In genomic region chr10:106189254-106189653, GRCh38 we compare ENCODE assay signal across 8 cellular contexts.
A peak's percentile ranks its signal among the peaks of the same experiment; 100 is the strongest.
DNase-seq lines count a peak whose midpoint lies in the region; ATAC-seq and TF ChIP-seq lines count a peak whose summit lies in the region.

No MANE protein-coding gene starts in this region.

- no peaks in the 10 kb centered on the region for H3K36me3 ChIP-seq in breast epithelium
- H3K36me3 ChIP-seq in prostate gland: no peaks in the 10 kb centered on the region
- H3K36me3 ChIP-seq in esophagus squamous epithelium: no peaks in the 10 kb centered on the region

- CTCF ChIA-PET in MCF 10A (lab: Yijun Ruan, JAX): interaction anchor here (0.6 to 1.6 kb wide), 14 partner anchors 9 to 1123 kb away, joined by 3 to 9 read pairs (median 4); no protein-coding TSS in a partner anchor

- peak; percentile 85 for ATAC-seq in HG03354 (IDR thresholded peaks at IDR 0.05; ENCODE audit: poor library complexity, severe bottlenecking, unreplicated experiment)
- ATAC-seq in HG03521 (IDR thresholded peaks at IDR 0.05; ENCODE audit: unreplicated experiment): no peak

- H3K9me3 ChIP-seq in breast epithelium (no peaks in the 10 kb centered on the region), prostate gland (no peaks in the 10 kb centered on the region), esophagus squamous epithelium (no peaks in the 10 kb centered on the region)

- DNase-seq in MCF 10A (ENCODE audit: unreplicated experiment) (peak; percentile 64), breast epithelium (ENCODE audit: low spot score in 2 of 2) (no peak), SW480 (ENCODE audit: low spot score) (peak; percentile 25), left kidney (ENCODE audit: low read depth, low spot score) (peak; percentile 58), prostate gland (ENCODE audit: low spot score) (no peak), esophagus squamous epithelium (lab: John Stamatoyannopoulos, UW) (no peak)

- intact Hi-C loops in MCF 10A (cut with micrococcal nuclease) (loop anchor here (1.0 kb wide), 1 partner anchor 382 kb away; no protein-coding TSS in a partner anchor), breast epithelium (cut with DNase I; ENCODE audit: low total_unique reads) (no loop called here), prostate gland (cut with DNase I) (no loop called here), esophagus squamous epithelium (cut with DNase I) (no loop called here)

- no peaks in the 10 kb centered on the region for H3K9me3 Mint-ChIP-seq in MCF 10A (ENCODE audit: unreplicated experiment)

- no TSS peak for BruUV-seq in MCF 10A (replicated peaks; lab: Mats Ljungman, UMichigan)

- no peaks in the 10 kb centered on the region for H3K36me3 Mint-ChIP-seq in MCF 10A (ENCODE audit: insufficient read depth, unreplicated experiment)

- no peak overlapping the region for H3K4me3 Mint-ChIP-seq in MCF 10A (ENCODE audit: unreplicated experiment)

- H3K4me1 ChIP-seq in breast epithelium: no peaks in the 10 kb centered on the region
- no peaks in the 10 kb centered on the region for H3K4me1 ChIP-seq in prostate gland (replicated peaks)
- no peaks in the 10 kb centered on the region for H3K4me1 ChIP-seq in esophagus squamous epithelium

- TF ChIP-seq POLR2A in breast epithelium (IDR thresholded peaks at IDR 0.05) (no peak), prostate gland (IDR thresholded peaks at IDR 0.05) (no peak), esophagus squamous epithelium (IDR thresholded peaks at IDR 0.05) (no peak)

- H3K27me3 Mint-ChIP-seq in MCF 10A (ENCODE audit: insufficient read depth, unreplicated experiment): no peaks in the 10 kb centered on the region

- H3K27me3 ChIP-seq in breast epithelium (no peaks in the 10 kb centered on the region), prostate gland (replicated peaks; ENCODE audit: insufficient read depth) (no peaks in the 10 kb centered on the region), esophagus squamous epithelium (no peaks in the 10 kb centered on the region)

- TF ChIP-seq CTCF in MCF 10A (IDR thresholded peaks at IDR 0.05; ENCODE audit: unreplicated experiment): peak; percentile 33
- TF ChIP-seq CTCF in breast epithelium (IDR thresholded peaks at IDR 0.05): no peak
- no peak for TF ChIP-seq CTCF in prostate gland (IDR thresholded peaks at IDR 0.05)
- peak in 3 of 6 experiments; percentile 10 to 39 (median 11) for TF ChIP-seq CTCF in esophagus squamous epithelium (IDR thresholded peaks at IDR 0.05)

- no peak overlapping the region for H3K27ac Mint-ChIP-seq in MCF 10A (ENCODE audit: low read depth, unreplicated experiment)

- WGBS in prostate gland: 22% methylated on average over 2 of the region's 2 CpGs
- WGBS in esophagus squamous epithelium, 2 donors: 50 to 53% methylated on average over 2 of the region's 2 CpGs

- H3K4me3 ChIP-seq in breast epithelium (no peak overlapping the region), prostate gland (no peak overlapping the region), esophagus squamous epithelium (no peak overlapping the region)

- POLR2A ChIA-PET in MCF 10A (lab: Yijun Ruan, JAX): no interaction called here

- H3K27ac ChIP-seq in breast epithelium (no peak overlapping the region), prostate gland (no peak overlapping the region), esophagus squamous epithelium (no peak overlapping the region)

- H3K4me1 Mint-ChIP-seq in MCF 10A (ENCODE audit: insufficient read depth, unreplicated experiment): peaks cover 13% of the 10 kb centered on the region

Comparison
In these comparisons a context has a peak if more than half of its experiments do, and no peak if none do; other contexts are left out.
1. DNase-seq: peak in MCF 10A (single experiment), SW480 (single experiment) and left kidney (single experiment); none in breast epithelium (0 of 2), prostate gland (single experiment) and esophagus squamous epithelium (single experiment).